Comparison of ENCODE assay signal across 15 cellular contexts in the genomic region with DNA sequence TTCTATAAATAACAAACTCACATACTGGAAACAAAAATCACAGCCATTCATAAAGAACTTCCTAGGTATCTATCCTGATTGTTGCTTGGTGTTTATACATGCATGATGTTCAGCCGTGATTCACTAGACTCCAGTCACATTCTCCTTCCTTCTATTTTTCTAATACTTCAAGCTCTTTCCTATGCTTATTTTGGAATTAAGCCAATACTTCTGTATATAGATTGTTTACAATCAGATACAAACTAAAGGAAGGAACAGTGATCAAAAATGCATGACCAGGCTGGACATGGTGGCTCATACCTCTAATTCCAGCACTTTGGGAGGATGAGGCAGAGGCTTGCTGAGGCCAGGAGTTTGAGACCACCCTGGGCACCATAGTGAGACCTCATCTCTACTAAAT.
"Had no signal": no experiment of that assay in that cellular context is flagged by ENCODE, and none has a peak within 500 bp of the region (broad histone marks: within the 10 kb centered on the region; RNA-seq: fewer than 3 reads in every experiment).

No MANE protein-coding gene starts in this region.

- H3K27me3 ChIP-seq: colonic mucosa, upper lobe of left lung had no signal

- H3K36me3 ChIP-seq: colonic mucosa, upper lobe of left lung had no signal

- DNase-seq: activated CD4-positive, alpha-beta T cell treated with anti-CD3 and anti-CD28 coated beads, Interleukin-2, amount 50 U/mL, for 4 hours; activated CD4-positive, CD25-positive, alpha-beta regulatory T cell treated with anti-CD3 and anti-CD28 coated beads, Interleukin-2, amount 50 U/mL, for 72 hours; activated T-cell treated with anti-CD3 and anti-CD28 coated beads, Interleukin-2, amount 50 U/mL, for 1 hour; colonic mucosa; effector CD8-positive, alpha-beta T cell; left colon; natural killer cell; nucleus accumbens; stimulated activated CD4-positive, alpha-beta T cell treated with anti-CD3 and anti-CD28 coated beads, Interleukin-2, amount 100 ng/mL, for 48 hours; stimulated activated naive CD4-positive, alpha-beta T cell treated with Interleukin-2 at 50 U/mL for 16 hours; T-helper 9 cell; upper lobe of left lung had no signal

- H3K27me3 Mint-ChIP-seq: activated naive CD4-positive, alpha-beta T cell treated with anti-CD3 and anti-CD28 coated beads, Interleukin-2, amount 50 U/mL, for 24 hours; progenitor cell of endocrine pancreas had no signal

- H3K9me3 ChIP-seq: colonic mucosa, upper lobe of left lung had no signal

- H3K4me3 Mint-ChIP-seq: activated naive CD4-positive, alpha-beta T cell treated with anti-CD3 and anti-CD28 coated beads, Interleukin-2, amount 50 U/mL, for 24 hours; natural killer cell had no signal

- H3K36me3 Mint-ChIP-seq: activated naive CD4-positive, alpha-beta T cell treated with anti-CD3 and anti-CD28 coated beads, Interleukin-2, amount 50 U/mL, for 24 hours; natural killer cell had no signal

- H3K4me1 Mint-ChIP-seq: activated naive CD4-positive, alpha-beta T cell treated with anti-CD3 and anti-CD28 coated beads, Interleukin-2, amount 50 U/mL, for 24 hours; natural killer cell had no signal

- H3K4me3 ChIP-seq: colonic mucosa, lung, upper lobe of left lung had no signal

- H3K27ac Mint-ChIP-seq: activated naive CD4-positive, alpha-beta T cell treated with anti-CD3 and anti-CD28 coated beads, Interleukin-2, amount 50 U/mL, for 24 hours; natural killer cell; progenitor cell of endocrine pancreas had no signal

- H3K27ac ChIP-seq: colonic mucosa, upper lobe of left lung had no signal

- H3K9me3 Mint-ChIP-seq: activated naive CD4-positive, alpha-beta T cell treated with anti-CD3 and anti-CD28 coated beads, Interleukin-2, amount 50 U/mL, for 24 hours had no signal

- H3K4me1 ChIP-seq: colonic mucosa, upper lobe of left lung had no signal
